Comparison of ENCODE assay signal across 1 cellular context in genomic region chr4:98150092-98150761, GRCh38.
TF ChIP-seq lines count a peak whose summit lies in the region.

No MANE protein-coding gene starts in this region.

TF ChIP-seq in K562, 482 proteins besides CTCF, POLR2A, EP300 and RAD21 (continued from another document):
- TF ChIP-seq NKRF (IDR thresholded peaks at IDR 0.05; ENCODE audit: borderline replicate concordance) (no peak), ZNF277 (CRISPR knock-in tag; IDR thresholded peaks at IDR 0.05; ENCODE audit: borderline replicate concordance) (no peak), TRIM25 (IDR thresholded peaks at IDR 0.05; ENCODE audit: borderline replicate concordance) (no peak), THRB (CRISPR knock-in tag; conservative IDR thresholded peaks at IDR 0.05) (no peak), BHLHE40 (IDR thresholded peaks at IDR 0.05; ENCODE audit: low read length) (no peak), EZH2 (IDR thresholded peaks at IDR 0.05; ENCODE audit: borderline replicate concordance, low read depth, low read length) (no peak), GMEB1 (CRISPR knock-in tag; IDR thresholded peaks at IDR 0.05) (no peak), PCBP2 (IDR thresholded peaks at IDR 0.05; ENCODE audit: low read depth, low read length, poor library complexity, severe bottlenecking) (no peak), ZNF561 (CRISPR knock-in tag; conservative IDR thresholded peaks at IDR 0.05) (no peak)
